1 cellular context compared by ENCODE assay signal in the genomic region with DNA sequence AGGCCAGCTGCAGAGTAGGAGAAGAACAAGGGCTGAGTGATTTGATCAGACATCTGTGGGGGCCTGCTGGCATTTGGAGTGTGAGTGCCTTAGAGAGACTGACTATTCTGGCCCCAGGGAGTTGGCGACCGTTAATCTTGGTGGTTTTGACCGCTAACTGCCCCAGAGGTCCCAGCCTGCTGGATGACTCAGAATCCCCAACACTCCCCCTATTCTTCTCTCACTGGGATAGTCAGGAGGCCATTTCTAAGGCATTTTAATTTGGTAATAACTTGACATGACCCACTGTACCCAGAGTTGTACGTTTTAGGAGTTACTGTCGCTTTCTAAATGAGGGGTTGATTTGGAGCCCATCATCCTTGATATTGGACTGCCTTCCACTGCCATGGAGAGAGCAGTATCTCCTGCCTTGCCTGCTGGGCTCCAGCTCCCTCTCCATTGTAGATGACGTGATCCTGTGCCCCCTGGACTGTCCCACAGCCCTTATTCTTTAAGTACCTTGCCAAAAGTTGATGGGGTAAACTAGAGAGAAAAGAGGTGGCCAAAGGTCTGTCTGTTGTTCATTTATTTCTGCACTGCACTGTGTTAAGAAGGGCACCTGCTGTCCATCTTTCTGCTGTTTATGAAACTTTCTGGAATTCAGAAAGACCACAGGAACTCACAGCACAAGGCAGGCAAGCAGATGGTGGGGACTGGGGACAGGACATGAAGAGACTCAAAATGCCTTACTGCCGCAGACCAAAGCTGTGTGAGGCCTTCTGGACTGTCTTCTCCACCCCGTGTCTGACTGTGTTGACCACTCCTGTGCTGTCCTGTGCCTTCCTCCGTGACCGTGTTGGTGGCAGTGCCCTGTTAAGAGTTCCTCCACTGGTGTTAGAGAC.
A peak's percentile ranks its signal among the peaks of the same experiment; 100 is the strongest.
TF ChIP-seq lines count a peak whose summit lies in the region.

No MANE protein-coding gene starts in this region.

TF ChIP-seq in K562, 482 proteins besides CTCF, POLR2A, EP300 and RAD21 (continued from another document and continues in another):
- TF ChIP-seq, protein P1, sequence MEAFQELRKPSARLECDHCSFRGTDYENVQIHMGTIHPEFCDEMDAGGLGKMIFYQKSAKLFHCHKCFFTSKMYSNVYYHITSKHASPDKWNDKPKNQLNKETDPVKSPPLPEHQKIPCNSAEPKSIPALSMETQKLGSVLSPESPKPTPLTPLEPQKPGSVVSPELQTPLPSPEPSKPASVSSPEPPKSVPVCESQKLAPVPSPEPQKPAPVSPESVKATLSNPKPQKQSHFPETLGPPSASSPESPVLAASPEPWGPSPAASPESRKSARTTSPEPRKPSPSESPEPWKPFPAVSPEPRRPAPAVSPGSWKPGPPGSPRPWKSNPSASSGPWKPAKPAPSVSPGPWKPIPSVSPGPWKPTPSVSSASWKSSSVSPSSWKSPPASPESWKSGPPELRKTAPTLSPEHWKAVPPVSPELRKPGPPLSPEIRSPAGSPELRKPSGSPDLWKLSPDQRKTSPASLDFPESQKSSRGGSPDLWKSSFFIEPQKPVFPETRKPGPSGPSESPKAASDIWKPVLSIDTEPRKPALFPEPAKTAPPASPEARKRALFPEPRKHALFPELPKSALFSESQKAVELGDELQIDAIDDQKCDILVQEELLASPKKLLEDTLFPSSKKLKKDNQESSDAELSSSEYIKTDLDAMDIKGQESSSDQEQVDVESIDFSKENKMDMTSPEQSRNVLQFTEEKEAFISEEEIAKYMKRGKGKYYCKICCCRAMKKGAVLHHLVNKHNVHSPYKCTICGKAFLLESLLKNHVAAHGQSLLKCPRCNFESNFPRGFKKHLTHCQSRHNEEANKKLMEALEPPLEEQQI (IDR thresholded peaks at IDR 0.05): peak; percentile 20; the same call in 1 of the 2 replicates
- TF ChIP-seq NCOA2 (IDR thresholded peaks at IDR 0.05; ENCODE audit: partially characterized antibody in 2 of 2) (no peak), SMARCE1 (IDR thresholded peaks at IDR 0.05) (peak; percentile 93), ZZZ3 (IDR thresholded peaks at IDR 0.05) (no peak), TRIM24 (IDR thresholded peaks at IDR 0.05) (peak in 1 of 2 experiments; percentile 17; a peak in 1 of 4 replicates), FOXM1 (IDR thresholded peaks at IDR 0.05; ENCODE audit: low read depth) (peak; percentile 90), FOXM1 (CRISPR knock-in tag; IDR thresholded peaks at IDR 0.05; ENCODE audit: low read depth) (no peak), RUNX1 (IDR thresholded peaks at IDR 0.05; ENCODE audit: low read depth) (0 out of 2 replicates have a peak, but pooled peaks have one; percentile 61), POLR2AphosphoS2 (IDR thresholded peaks at IDR 0.05; ENCODE audit: low read length) (no peak), DNMT1 (IDR thresholded peaks at IDR 0.05) (no peak), SMAD4 (CRISPR knock-in tag; conservative IDR thresholded peaks at IDR 0.05) (peak; percentile 46), ZNF75A (CRISPR knock-in tag; IDR thresholded peaks at IDR 0.05) (no peak), FOXA3 (CRISPR knock-in tag; conservative IDR thresholded peaks at IDR 0.05 in 1 of 2, IDR thresholded peaks at IDR 0.05 in 1 of 2) (no peak), TBL1XR1 (IDR thresholded peaks at IDR 0.05; ENCODE audit: low read length in 2 of 2) (peak in 1 of 2 experiments; percentile 41; a peak in 1 of 4 replicates), ZNF165 (CRISPR knock-in tag; IDR thresholded peaks at IDR 0.05; ENCODE audit: borderline replicate concordance) (peak; percentile 69; the same call in 1 of the 2 replicates), HMGN3 (IDR thresholded peaks at IDR 0.05; ENCODE audit: borderline replicate concordance, extremely low read depth, insufficient read length, low read depth, low read length) (peak; percentile 47), SLC30A9 (CRISPR knock-in tag; IDR thresholded peaks at IDR 0.05) (no peak), SREBF2 (CRISPR knock-in tag; IDR thresholded peaks at IDR 0.05) (no peak), KLF16 (IDR thresholded peaks at IDR 0.05) (peak; percentile 59), WHSC1 (IDR thresholded peaks at IDR 0.05; ENCODE audit: low read length) (peak; percentile 53), EHMT2 (IDR thresholded peaks at IDR 0.05) (peak; percentile 38; the same call in 1 of the 2 replicates), NFXL1 (CRISPR knock-in tag; IDR thresholded peaks at IDR 0.05) (no peak; the same call in 1 of the 2 replicates), CCNT2 (IDR thresholded peaks at IDR 0.05; ENCODE audit: borderline replicate concordance, extremely low read depth, insufficient read length, low read depth, low read length) (peak; percentile 75), RFX5 (IDR thresholded peaks at IDR 0.05; ENCODE audit: low read depth, low read length) (no peak), NFE2 (IDR thresholded peaks at IDR 0.05; ENCODE audit: low read depth) (peak; percentile 66), TEAD1 (CRISPR knock-in tag; IDR thresholded peaks at IDR 0.05) (peak in 1 of 2 experiments; percentile 70; a peak in 2 of 4 replicates), YY1 (IDR thresholded peaks at IDR 0.05; ENCODE audit: borderline replicate concordance in 1 of 3, control insufficient read depth in 1 of 3, extremely low read depth in 1 of 3, insufficient read depth in 3 of 3, insufficient read length in 1 of 3, insufficient replicate concordance in 2 of 3, low read depth in 1 of 3, low read length in 2 of 3) (peak in 1 of 3 experiments; percentile 84), RBM22 (IDR thresholded peaks at IDR 0.05; ENCODE audit: low read depth, low read length, poor library complexity, severe bottlenecking) (no peak), ZNF695 (CRISPR knock-in tag; IDR thresholded peaks at IDR 0.05) (peak; percentile 25; the same call in 1 of the 2 replicates), BACH1 (tag; IDR thresholded peaks at IDR 0.05) (peak; percentile 67), PRPF4 (IDR thresholded peaks at IDR 0.05; ENCODE audit: insufficient read depth, low read depth, low read length, poor library complexity, severe bottlenecking) (no peak), SOX6 (IDR thresholded peaks at IDR 0.05) (peak; percentile 55; the same call in 1 of the 2 replicates), ZNF766 (CRISPR knock-in tag; conservative IDR thresholded peaks at IDR 0.05) (peak; percentile 60), SMARCA4 (IDR thresholded peaks at IDR 0.05) (peak; percentile 89), ZNF174 (CRISPR knock-in tag; IDR thresholded peaks at IDR 0.05) (0 out of 2 replicates have a peak, but pooled peaks have one; percentile 65), ZNF431 (CRISPR knock-in tag; IDR thresholded peaks at IDR 0.05) (no peak), SAFB (IDR thresholded peaks at IDR 0.05; ENCODE audit: borderline replicate concordance, low read depth, low read length) (no peak), KDM5B (IDR thresholded peaks at IDR 0.05; ENCODE audit: insufficient replicate concordance, low read depth, low read length) (no peak), HDAC8 (tag; IDR thresholded peaks at IDR 0.05) (no peak), NR2C1 (IDR thresholded peaks at IDR 0.05) (no peak), NR2C1 (tag; IDR thresholded peaks at IDR 0.05) (0 out of 2 replicates have a peak, but pooled peaks have one; percentile 40), MAFG (tag; conservative IDR thresholded peaks at IDR 0.05) (0 out of 2 replicates have a peak, but pooled peaks have one; percentile 5), DMBX1 (CRISPR knock-in tag; IDR thresholded peaks at IDR 0.05; ENCODE audit: borderline replicate concordance) (peak; percentile 27; the same call in 1 of the 2 replicates), ERF (CRISPR knock-in tag; IDR thresholded peaks at IDR 0.05) (peak; percentile 85; the same call in 1 of the 2 replicates)
- TF ChIP-seq, protein P2, sequence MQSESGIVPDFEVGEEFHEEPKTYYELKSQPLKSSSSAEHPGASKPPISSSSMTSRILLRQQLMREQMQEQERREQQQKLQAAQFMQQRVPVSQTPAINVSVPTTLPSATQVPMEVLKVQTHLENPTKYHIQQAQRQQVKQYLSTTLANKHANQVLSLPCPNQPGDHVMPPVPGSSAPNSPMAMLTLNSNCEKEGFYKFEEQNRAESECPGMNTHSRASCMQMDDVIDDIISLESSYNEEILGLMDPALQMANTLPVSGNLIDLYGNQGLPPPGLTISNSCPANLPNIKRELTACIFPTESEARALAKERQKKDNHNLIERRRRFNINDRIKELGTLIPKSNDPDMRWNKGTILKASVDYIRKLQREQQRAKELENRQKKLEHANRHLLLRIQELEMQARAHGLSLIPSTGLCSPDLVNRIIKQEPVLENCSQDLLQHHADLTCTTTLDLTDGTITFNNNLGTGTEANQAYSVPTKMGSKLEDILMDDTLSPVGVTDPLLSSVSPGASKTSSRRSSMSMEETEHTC (IDR thresholded peaks at IDR 0.05): no peak
- TF ChIP-seq, protein P3, sequence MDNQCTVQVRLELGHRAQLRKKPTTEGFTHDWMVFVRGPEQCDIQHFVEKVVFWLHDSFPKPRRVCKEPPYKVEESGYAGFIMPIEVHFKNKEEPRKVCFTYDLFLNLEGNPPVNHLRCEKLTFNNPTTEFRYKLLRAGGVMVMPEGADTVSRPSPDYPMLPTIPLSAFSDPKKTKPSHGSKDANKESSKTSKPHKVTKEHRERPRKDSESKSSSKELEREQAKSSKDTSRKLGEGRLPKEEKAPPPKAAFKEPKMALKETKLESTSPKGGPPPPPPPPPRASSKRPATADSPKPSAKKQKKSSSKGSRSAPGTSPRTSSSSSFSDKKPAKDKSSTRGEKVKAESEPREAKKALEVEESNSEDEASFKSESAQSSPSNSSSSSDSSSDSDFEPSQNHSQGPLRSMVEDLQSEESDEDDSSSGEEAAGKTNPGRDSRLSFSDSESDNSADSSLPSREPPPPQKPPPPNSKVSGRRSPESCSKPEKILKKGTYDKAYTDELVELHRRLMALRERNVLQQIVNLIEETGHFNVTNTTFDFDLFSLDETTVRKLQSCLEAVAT (IDR thresholded peaks at IDR 0.05): peak in 1 of 2 experiments; percentile 52; a peak in 1 of 4 replicates
- TF ChIP-seq, protein P4, sequence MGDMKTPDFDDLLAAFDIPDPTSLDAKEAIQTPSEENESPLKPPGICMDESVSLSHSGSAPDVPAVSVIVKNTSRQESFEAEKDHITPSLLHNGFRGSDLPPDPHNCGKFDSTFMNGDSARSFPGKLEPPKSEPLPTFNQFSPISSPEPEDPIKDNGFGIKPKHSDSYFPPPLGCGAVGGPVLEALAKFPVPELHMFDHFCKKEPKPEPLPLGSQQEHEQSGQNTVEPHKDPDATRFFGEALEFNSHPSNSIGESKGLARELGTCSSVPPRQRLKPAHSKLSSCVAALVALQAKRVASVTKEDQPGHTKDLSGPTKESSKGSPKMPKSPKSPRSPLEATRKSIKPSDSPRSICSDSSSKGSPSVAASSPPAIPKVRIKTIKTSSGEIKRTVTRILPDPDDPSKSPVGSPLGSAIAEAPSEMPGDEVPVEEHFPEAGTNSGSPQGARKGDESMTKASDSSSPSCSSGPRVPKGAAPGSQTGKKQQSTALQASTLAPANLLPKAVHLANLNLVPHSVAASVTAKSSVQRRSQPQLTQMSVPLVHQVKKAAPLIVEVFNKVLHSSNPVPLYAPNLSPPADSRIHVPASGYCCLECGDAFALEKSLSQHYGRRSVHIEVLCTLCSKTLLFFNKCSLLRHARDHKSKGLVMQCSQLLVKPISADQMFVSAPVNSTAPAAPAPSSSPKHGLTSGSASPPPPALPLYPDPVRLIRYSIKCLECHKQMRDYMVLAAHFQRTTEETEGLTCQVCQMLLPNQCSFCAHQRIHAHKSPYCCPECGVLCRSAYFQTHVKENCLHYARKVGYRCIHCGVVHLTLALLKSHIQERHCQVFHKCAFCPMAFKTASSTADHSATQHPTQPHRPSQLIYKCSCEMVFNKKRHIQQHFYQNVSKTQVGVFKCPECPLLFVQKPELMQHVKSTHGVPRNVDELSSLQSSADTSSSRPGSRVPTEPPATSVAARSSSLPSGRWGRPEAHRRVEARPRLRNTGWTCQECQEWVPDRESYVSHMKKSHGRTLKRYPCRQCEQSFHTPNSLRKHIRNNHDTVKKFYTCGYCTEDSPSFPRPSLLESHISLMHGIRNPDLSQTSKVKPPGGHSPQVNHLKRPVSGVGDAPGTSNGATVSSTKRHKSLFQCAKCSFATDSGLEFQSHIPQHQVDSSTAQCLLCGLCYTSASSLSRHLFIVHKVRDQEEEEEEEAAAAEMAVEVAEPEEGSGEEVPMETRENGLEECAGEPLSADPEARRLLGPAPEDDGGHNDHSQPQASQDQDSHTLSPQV (IDR thresholded peaks at IDR 0.05): peak; percentile 58
- TF ChIP-seq, protein P5, sequence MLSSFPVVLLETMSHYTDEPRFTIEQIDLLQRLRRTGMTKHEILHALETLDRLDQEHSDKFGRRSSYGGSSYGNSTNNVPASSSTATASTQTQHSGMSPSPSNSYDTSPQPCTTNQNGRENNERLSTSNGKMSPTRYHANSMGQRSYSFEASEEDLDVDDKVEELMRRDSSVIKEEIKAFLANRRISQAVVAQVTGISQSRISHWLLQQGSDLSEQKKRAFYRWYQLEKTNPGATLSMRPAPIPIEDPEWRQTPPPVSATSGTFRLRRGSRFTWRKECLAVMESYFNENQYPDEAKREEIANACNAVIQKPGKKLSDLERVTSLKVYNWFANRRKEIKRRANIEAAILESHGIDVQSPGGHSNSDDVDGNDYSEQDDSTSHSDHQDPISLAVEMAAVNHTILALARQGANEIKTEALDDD (IDR thresholded peaks at IDR 0.05): peak; percentile 96
- TF ChIP-seq, protein P6, sequence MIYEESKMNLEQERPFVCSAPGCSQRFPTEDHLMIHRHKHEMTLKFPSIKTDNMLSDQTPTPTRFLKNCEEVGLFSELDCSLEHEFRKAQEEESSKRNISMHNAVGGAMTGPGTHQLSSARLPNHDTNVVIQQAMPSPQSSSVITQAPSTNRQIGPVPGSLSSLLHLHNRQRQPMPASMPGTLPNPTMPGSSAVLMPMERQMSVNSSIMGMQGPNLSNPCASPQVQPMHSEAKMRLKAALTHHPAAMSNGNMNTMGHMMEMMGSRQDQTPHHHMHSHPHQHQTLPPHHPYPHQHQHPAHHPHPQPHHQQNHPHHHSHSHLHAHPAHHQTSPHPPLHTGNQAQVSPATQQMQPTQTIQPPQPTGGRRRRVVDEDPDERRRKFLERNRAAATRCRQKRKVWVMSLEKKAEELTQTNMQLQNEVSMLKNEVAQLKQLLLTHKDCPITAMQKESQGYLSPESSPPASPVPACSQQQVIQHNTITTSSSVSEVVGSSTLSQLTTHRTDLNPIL (CRISPR knock-in tag; IDR thresholded peaks at IDR 0.05): no peak
- TF ChIP-seq, protein P7, sequence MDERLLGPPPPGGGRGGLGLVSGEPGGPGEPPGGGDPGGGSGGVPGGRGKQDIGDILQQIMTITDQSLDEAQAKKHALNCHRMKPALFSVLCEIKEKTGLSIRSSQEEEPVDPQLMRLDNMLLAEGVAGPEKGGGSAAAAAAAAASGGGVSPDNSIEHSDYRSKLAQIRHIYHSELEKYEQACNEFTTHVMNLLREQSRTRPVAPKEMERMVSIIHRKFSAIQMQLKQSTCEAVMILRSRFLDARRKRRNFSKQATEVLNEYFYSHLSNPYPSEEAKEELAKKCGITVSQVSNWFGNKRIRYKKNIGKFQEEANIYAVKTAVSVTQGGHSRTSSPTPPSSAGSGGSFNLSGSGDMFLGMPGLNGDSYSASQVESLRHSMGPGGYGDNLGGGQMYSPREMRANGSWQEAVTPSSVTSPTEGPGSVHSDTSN (CRISPR knock-in tag; IDR thresholded peaks at IDR 0.05; ENCODE audit: low read depth): no peak
- TF ChIP-seq, protein P7 (tag; conservative IDR thresholded peaks at IDR 0.05; ENCODE audit: low read depth): peak; percentile 36; the same call in 1 of the 2 replicates
